In genomic region chr2:27123302-27124150, GRCh38 we compare ENCODE assay signal across 1 cellular context.
A peak's percentile ranks its signal among the peaks of the same experiment; 100 is the strongest.
TF ChIP-seq lines count a peak whose summit lies in the region.

Gene ABHD1, plus strand, starts transcription at chr2:27123815. Its CDS starts 134 bp downstream, at chr2:27123949.

TF ChIP-seq in HepG2, 621 proteins besides CTCF, POLR2A, EP300 and RAD21 (continued from another document and continues in another):
- peak; percentile 66; the same call in 1 of the 2 replicates for TF ChIP-seq SPEN (CRISPR knock-in tag; IDR thresholded peaks at IDR 0.05; ENCODE audit: low read depth)
- TF ChIP-seq ZBTB42 (CRISPR knock-in tag; IDR thresholded peaks at IDR 0.05) = no peak
- TF ChIP-seq ZSCAN30 (CRISPR knock-in tag; IDR thresholded peaks at IDR 0.05) = no peak
- TF ChIP-seq ZNF180 (CRISPR knock-in tag; IDR thresholded peaks at IDR 0.05; ENCODE audit: borderline replicate concordance, low read depth) = no peak
- TF ChIP-seq HOXA9 (CRISPR knock-in tag; IDR thresholded peaks at IDR 0.05; ENCODE audit: borderline replicate concordance) = 0 out of 2 replicates have a peak, but pooled peaks have one; percentile 35
- no peak for TF ChIP-seq ZFAT (CRISPR knock-in tag; conservative IDR thresholded peaks at IDR 0.05)
- TF ChIP-seq ZNF552 (CRISPR knock-in tag; IDR thresholded peaks at IDR 0.05; ENCODE audit: borderline replicate concordance) = no peak
- TF ChIP-seq ZGPAT (CRISPR knock-in tag; IDR thresholded peaks at IDR 0.05) = peak; percentile 80; the same call in 1 of the 2 replicates
- TF ChIP-seq ZBTB38 (CRISPR knock-in tag; IDR thresholded peaks at IDR 0.05) = peak; percentile 72
- no peak for TF ChIP-seq FOXK1 (CRISPR knock-in tag; IDR thresholded peaks at IDR 0.05; ENCODE audit: borderline replicate concordance, low read depth)
- peak; percentile 42; the same call in 1 of the 2 replicates for TF ChIP-seq GMEB1 (CRISPR knock-in tag; IDR thresholded peaks at IDR 0.05; ENCODE audit: borderline replicate concordance)
- no peak for TF ChIP-seq CREBL2 (CRISPR knock-in tag; IDR thresholded peaks at IDR 0.05; ENCODE audit: borderline replicate concordance)
- TF ChIP-seq GTF3A (CRISPR knock-in tag; conservative IDR thresholded peaks at IDR 0.05) = peak; percentile 19; the same call in 1 of the 2 replicates
- TF ChIP-seq, protein P1, sequence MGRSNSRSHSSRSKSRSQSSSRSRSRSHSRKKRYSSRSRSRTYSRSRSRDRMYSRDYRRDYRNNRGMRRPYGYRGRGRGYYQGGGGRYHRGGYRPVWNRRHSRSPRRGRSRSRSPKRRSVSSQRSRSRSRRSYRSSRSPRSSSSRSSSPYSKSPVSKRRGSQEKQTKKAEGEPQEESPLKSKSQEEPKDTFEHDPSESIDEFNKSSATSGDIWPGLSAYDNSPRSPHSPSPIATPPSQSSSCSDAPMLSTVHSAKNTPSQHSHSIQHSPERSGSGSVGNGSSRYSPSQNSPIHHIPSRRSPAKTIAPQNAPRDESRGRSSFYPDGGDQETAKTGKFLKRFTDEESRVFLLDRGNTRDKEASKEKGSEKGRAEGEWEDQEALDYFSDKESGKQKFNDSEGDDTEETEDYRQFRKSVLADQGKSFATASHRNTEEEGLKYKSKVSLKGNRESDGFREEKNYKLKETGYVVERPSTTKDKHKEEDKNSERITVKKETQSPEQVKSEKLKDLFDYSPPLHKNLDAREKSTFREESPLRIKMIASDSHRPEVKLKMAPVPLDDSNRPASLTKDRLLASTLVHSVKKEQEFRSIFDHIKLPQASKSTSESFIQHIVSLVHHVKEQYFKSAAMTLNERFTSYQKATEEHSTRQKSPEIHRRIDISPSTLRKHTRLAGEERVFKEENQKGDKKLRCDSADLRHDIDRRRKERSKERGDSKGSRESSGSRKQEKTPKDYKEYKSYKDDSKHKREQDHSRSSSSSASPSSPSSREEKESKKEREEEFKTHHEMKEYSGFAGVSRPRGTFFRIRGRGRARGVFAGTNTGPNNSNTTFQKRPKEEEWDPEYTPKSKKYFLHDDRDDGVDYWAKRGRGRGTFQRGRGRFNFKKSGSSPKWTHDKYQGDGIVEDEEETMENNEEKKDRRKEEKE (IDR thresholded peaks at IDR 0.05) = no peak
- TF ChIP-seq SMARCE1 (IDR thresholded peaks at IDR 0.05; ENCODE audit: borderline replicate concordance) = no peak
- peak; percentile 60 for TF ChIP-seq POLR2AphosphoS5 (IDR thresholded peaks at IDR 0.05; ENCODE audit: low read depth, low read length)
- no peak; the same call in 1 of the 2 replicates for TF ChIP-seq ZNF878 (CRISPR knock-in tag; IDR thresholded peaks at IDR 0.05)
- no peak for TF ChIP-seq MAF1 (CRISPR knock-in tag; IDR thresholded peaks at IDR 0.05; ENCODE audit: borderline replicate concordance)
- TF ChIP-seq MAFG (CRISPR knock-in tag; IDR thresholded peaks at IDR 0.05) = no peak
- TF ChIP-seq, protein P2, sequence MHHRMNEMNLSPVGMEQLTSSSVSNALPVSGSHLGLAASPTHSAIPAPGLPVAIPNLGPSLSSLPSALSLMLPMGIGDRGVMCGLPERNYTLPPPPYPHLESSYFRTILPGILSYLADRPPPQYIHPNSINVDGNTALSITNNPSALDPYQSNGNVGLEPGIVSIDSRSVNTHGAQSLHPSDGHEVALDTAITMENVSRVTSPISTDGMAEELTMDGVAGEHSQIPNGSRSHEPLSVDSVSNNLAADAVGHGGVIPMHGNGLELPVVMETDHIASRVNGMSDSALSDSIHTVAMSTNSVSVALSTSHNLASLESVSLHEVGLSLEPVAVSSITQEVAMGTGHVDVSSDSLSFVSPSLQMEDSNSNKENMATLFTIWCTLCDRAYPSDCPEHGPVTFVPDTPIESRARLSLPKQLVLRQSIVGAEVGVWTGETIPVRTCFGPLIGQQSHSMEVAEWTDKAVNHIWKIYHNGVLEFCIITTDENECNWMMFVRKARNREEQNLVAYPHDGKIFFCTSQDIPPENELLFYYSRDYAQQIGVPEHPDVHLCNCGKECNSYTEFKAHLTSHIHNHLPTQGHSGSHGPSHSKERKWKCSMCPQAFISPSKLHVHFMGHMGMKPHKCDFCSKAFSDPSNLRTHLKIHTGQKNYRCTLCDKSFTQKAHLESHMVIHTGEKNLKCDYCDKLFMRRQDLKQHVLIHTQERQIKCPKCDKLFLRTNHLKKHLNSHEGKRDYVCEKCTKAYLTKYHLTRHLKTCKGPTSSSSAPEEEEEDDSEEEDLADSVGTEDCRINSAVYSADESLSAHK (CRISPR knock-in tag; IDR thresholded peaks at IDR 0.05; ENCODE audit: borderline replicate concordance) = no peak
- no peak for TF ChIP-seq ELF1 (CRISPR knock-in tag; IDR thresholded peaks at IDR 0.05)
- no peak for TF ChIP-seq JARID2 (CRISPR knock-in tag; IDR thresholded peaks at IDR 0.05; ENCODE audit: insufficient replicate concordance)
- TF ChIP-seq, protein P3, sequence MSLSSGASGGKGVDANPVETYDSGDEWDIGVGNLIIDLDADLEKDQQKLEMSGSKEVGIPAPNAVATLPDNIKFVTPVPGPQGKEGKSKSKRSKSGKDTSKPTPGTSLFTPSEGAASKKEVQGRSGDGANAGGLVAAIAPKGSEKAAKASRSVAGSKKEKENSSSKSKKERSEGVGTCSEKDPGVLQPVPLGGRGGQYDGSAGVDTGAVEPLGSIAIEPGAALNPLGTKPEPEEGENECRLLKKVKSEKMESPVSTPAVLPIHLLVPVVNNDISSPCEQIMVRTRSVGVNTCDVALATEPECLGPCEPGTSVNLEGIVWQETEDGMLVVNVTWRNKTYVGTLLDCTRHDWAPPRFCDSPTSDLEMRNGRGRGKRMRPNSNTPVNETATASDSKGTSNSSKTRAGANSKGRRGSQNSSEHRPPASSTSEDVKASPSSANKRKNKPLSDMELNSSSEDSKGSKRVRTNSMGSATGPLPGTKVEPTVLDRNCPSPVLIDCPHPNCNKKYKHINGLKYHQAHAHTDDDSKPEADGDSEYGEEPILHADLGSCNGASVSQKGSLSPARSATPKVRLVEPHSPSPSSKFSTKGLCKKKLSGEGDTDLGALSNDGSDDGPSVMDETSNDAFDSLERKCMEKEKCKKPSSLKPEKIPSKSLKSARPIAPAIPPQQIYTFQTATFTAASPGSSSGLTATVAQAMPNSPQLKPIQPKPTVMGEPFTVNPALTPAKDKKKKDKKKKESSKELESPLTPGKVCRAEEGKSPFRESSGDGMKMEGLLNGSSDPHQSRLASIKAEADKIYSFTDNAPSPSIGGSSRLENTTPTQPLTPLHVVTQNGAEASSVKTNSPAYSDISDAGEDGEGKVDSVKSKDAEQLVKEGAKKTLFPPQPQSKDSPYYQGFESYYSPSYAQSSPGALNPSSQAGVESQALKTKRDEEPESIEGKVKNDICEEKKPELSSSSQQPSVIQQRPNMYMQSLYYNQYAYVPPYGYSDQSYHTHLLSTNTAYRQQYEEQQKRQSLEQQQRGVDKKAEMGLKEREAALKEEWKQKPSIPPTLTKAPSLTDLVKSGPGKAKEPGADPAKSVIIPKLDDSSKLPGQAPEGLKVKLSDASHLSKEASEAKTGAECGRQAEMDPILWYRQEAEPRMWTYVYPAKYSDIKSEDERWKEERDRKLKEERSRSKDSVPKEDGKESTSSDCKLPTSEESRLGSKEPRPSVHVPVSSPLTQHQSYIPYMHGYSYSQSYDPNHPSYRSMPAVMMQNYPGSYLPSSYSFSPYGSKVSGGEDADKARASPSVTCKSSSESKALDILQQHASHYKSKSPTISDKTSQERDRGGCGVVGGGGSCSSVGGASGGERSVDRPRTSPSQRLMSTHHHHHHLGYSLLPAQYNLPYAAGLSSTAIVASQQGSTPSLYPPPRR (CRISPR knock-in tag; IDR thresholded peaks at IDR 0.05; ENCODE audit: borderline replicate concordance) = peak; percentile 59
- TF ChIP-seq HOXA3 (CRISPR knock-in tag; IDR thresholded peaks at IDR 0.05) = peak; percentile 77; the same call in 1 of the 2 replicates
- TF ChIP-seq HOXD1 (CRISPR knock-in tag; IDR thresholded peaks at IDR 0.05) = peak; percentile 80; the same call in 1 of the 2 replicates
- no peak for TF ChIP-seq FOXM1 (CRISPR knock-in tag; IDR thresholded peaks at IDR 0.05)
- peak; percentile 13; the same call in 1 of the 2 replicates for TF ChIP-seq CERS6 (CRISPR knock-in tag; IDR thresholded peaks at IDR 0.05)
- no peak for TF ChIP-seq LCORL (IDR thresholded peaks at IDR 0.05)
- TF ChIP-seq LCORL (CRISPR knock-in tag; IDR thresholded peaks at IDR 0.05) = peak; percentile 33; the same call in 1 of the 2 replicates
- TF ChIP-seq, protein P4, sequence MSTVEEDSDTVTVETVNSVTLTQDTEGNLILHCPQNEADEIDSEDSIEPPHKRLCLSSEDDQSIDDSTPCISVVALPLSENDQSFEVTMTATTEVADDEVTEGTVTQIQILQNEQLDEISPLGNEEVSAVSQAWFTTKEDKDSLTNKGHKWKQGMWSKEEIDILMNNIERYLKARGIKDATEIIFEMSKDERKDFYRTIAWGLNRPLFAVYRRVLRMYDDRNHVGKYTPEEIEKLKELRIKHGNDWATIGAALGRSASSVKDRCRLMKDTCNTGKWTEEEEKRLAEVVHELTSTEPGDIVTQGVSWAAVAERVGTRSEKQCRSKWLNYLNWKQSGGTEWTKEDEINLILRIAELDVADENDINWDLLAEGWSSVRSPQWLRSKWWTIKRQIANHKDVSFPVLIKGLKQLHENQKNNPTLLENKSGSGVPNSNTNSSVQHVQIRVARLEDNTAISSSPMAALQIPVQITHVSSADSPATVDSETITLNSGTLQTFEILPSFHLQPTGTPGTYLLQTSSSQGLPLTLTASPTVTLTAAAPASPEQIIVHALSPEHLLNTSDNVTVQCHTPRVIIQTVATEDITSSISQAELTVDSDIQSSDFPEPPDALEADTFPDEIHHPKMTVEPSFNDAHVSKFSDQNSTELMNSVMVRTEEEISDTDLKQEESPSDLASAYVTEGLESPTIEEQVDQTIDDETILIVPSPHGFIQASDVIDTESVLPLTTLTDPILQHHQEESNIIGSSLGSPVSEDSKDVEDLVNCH (CRISPR knock-in tag; IDR thresholded peaks at IDR 0.05) = no peak
- no peak for TF ChIP-seq HMGA1 (CRISPR knock-in tag; conservative IDR thresholded peaks at IDR 0.05)
- TF ChIP-seq ZNF446 (CRISPR knock-in tag; IDR thresholded peaks at IDR 0.05) = no peak
- TF ChIP-seq ZNF589 (CRISPR knock-in tag; conservative IDR thresholded peaks at IDR 0.05) = 0 out of 2 replicates have a peak, but pooled peaks have one; percentile 51
- 0 out of 2 replicates have a peak, but pooled peaks have one; percentile 48 for TF ChIP-seq TRIM24 (CRISPR knock-in tag; IDR thresholded peaks at IDR 0.05)
- TF ChIP-seq ELF4 (CRISPR knock-in tag; IDR thresholded peaks at IDR 0.05; ENCODE audit: borderline replicate concordance) = no peak
- TF ChIP-seq SATB2 (CRISPR knock-in tag; IDR thresholded peaks at IDR 0.05) = no peak
- TF ChIP-seq, protein P5, sequence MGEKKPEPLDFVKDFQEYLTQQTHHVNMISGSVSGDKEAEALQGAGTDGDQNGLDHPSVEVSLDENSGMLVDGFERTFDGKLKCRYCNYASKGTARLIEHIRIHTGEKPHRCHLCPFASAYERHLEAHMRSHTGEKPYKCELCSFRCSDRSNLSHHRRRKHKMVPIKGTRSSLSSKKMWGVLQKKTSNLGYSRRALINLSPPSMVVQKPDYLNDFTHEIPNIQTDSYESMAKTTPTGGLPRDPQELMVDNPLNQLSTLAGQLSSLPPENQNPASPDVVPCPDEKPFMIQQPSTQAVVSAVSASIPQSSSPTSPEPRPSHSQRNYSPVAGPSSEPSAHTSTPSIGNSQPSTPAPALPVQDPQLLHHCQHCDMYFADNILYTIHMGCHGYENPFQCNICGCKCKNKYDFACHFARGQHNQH (CRISPR knock-in tag; IDR thresholded peaks at IDR 0.05) = 0 out of 2 replicates have a peak, but pooled peaks have one; percentile 28
- no peak for TF ChIP-seq ZNF207 (IDR thresholded peaks at IDR 0.05; ENCODE audit: borderline replicate concordance)
- TF ChIP-seq ZNF547 (CRISPR knock-in tag; IDR thresholded peaks at IDR 0.05) = peak; percentile 56; the same call in 1 of the 2 replicates
- TF ChIP-seq HNRNPUL1 (IDR thresholded peaks at IDR 0.05; ENCODE audit: low read depth, low read length) = no peak
